ENCODE assay signal across 17 cellular contexts in the genomic region with DNA sequence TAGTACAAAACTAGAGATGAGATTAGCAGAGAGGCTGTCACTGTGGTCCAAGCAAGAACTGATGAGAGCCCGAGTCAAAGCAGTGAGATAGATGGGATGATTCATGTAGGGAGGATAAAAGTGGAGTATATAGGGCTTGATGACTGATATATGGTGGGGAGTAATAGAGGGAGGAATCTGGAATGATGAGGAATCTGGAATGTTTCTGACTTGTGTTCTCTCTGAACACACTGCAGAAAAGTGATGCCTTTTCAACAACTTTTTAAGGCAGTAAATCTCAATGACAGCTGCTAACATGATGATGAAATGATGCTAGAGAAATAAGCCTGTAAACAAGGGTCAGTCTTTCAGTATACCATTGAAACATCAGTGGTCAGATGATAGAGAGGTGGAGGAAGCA.
DNase-seq lines count a peak whose midpoint lies in the region; ATAC-seq, FAIRE-seq and TF ChIP-seq lines count a peak whose summit lies in the region.
"Had no signal": no experiment of that assay in that cellular context is flagged by ENCODE, and none has a peak within 500 bp of the region (broad histone marks: within the 10 kb centered on the region; RNA-seq: fewer than 3 reads in every experiment).

No MANE protein-coding gene starts in this region.

- H3K4me1 ChIP-seq in HepG2 (ENCODE audit: insufficient read depth, low read length) (peaks cover 10% of the 10 kb centered on the region), right lobe of liver (no peaks in the 10 kb centered on the region), foreskin keratinocyte (no peaks in the 10 kb centered on the region)
- H3K4me1 ChIP-seq: BLaER1 had no signal

- H3K4me2 ChIP-seq in HepG2 (ENCODE audit: low read depth, low read length): no peak overlapping the region
- H3K4me2 ChIP-seq: BLaER1 had no signal

- in situ Hi-C loops in HepG2 (cut with HindIII; ENCODE audit: extremely low pct_ligation_motif_present, low pct_unique_long_range_greater_than_20kb): no loop called here

- WGBS in HepG2 (ENCODE audit: low lambda C conversion rate): 54% methylated on average over 1 of the region's 1 CpG
- 89% methylated on average over 1 of the region's 1 CpG for WGBS in right lobe of liver (ENCODE audit: insufficient coverage, low coverage, low lambda C conversion rate, missing lambda C conversion rate)

- H3K27ac ChIP-seq in HepG2 (ENCODE audit: extremely low read length, insufficient read depth, low read length) (no peak overlapping the region), right lobe of liver (no peak overlapping the region), foreskin keratinocyte (no peak overlapping the region), caudate nucleus (ENCODE audit: low read depth, low read length) (no peak overlapping the region), coronary artery (no peak overlapping the region)
- H3K27ac ChIP-seq: 22Rv1, BLaER1 had no signal

- TF ChIP-seq POLR2A in HepG2 (IDR thresholded peaks at IDR 0.05; ENCODE audit: insufficient read depth in 1 of 2, low read depth in 2 of 2, low read length in 2 of 2) (no peak), right lobe of liver (IDR thresholded peaks at IDR 0.05) (no peak)

- H3K79me2 ChIP-seq in HepG2 (ENCODE audit: insufficient read depth, low read length): no peaks in the 10 kb centered on the region

- no peak for TF ChIP-seq RAD21 in HepG2 (CRISPR knock-in tag; IDR thresholded peaks at IDR 0.05)

- intact Hi-C loops in HepG2 (cut with micrococcal nuclease; ENCODE audit: unreplicated experiment) (no loop called here), right lobe of liver (cut with DNase I) (no loop called here)

- TF ChIP-seq EP300 in HepG2 (IDR thresholded peaks at IDR 0.05; ENCODE audit: low read depth in 2 of 2, low read length in 2 of 2): no peak
- no peak for TF ChIP-seq EP300 in HepG2 (CRISPR knock-in tag; IDR thresholded peaks at IDR 0.05; ENCODE audit: borderline replicate concordance)

- BruUV-seq in HepG2 (replicated peaks; lab: Mats Ljungman, UMichigan): no TSS peak

- no peak overlapping the region for H3K9ac ChIP-seq in HepG2 (ENCODE audit: insufficient read depth, low read depth, low read length)
- H3K9ac ChIP-seq: BLaER1 had no signal

- H2AFZ ChIP-seq in HepG2 (ENCODE audit: low read length): no peak overlapping the region

- H3K36me3 ChIP-seq in HepG2 (replicated peaks in 1 of 2; ENCODE audit: control insufficient read depth in 1 of 2, insufficient read depth in 2 of 2, low read length in 2 of 2) (no peaks in the 10 kb centered on the region), right lobe of liver (no peaks in the 10 kb centered on the region)
- H3K36me3 ChIP-seq: BLaER1, HAP-1 had no signal

- no peaks in the 10 kb centered on the region for H4K20me1 ChIP-seq in HepG2 (ENCODE audit: insufficient read depth, low read length)
- H4K20me1 ChIP-seq: BLaER1 had no signal

- TF ChIP-seq CTCF in HepG2 (CRISPR knock-in tag; IDR thresholded peaks at IDR 0.05) (no peak), right lobe of liver (IDR thresholded peaks at IDR 0.05) (no peak), foreskin keratinocyte (conservative IDR thresholded peaks at IDR 0.05) (no peak), coronary artery (IDR thresholded peaks at IDR 0.05) (no peak)

- ATAC-seq in HepG2 (no peak), right lobe of liver (no peak), foreskin keratinocyte (peak; percentile 68), GM18498 (IDR thresholded peaks at IDR 0.05; ENCODE audit: unreplicated experiment) (no peak)
- ATAC-seq: GM12878 had no signal

- DNase-seq in HepG2 (ENCODE audit: low spot score) (no peak), right lobe of liver (no peak), amniotic epithelial cell (ENCODE audit: low read depth) (peak; percentile 45), foreskin keratinocyte (peak in 1 of 2 donors; percentile 39), caudate nucleus (lab: John Stamatoyannopoulos, UW) (no peak), coronary artery (ENCODE audit: low spot score) (no peak)
- DNase-seq: AML-193; CD8-positive, alpha-beta memory T cell; DMS53; IMR-90; KG1 had no signal

- CTCF ChIA-PET in HepG2 (lab: Yijun Ruan, JAX; ENCODE audit: low intra/inter-chr PET ratio, low total read pairs): no interaction called here

- H3K4me3 ChIP-seq in HepG2 (replicated peaks in 1 of 3; ENCODE audit: insufficient read depth in 1 of 3, low read depth in 2 of 3, low read length in 3 of 3): no peak overlapping the region
- H3K4me3 ChIP-seq in right lobe of liver: no peak overlapping the region
- no peak overlapping the region for H3K4me3 ChIP-seq in coronary artery
- H3K4me3 ChIP-seq: BLaER1, GM12878, HAP-1 had no signal

- POLR2A ChIA-PET in HepG2 (lab: Yijun Ruan, JAX): no interaction called here

- peaks cover 0 to 11% of the 10 kb centered on the region in 2 experiments; a peak in 3 of 5 replicates for H3K27me3 ChIP-seq in HepG2 (ENCODE audit: control insufficient read depth in 1 of 2, insufficient read depth in 2 of 2, low read length in 2 of 2)
- H3K27me3 ChIP-seq in right lobe of liver: no peaks in the 10 kb centered on the region
- no peaks in the 10 kb centered on the region for H3K27me3 ChIP-seq in foreskin keratinocyte
- H3K27me3 ChIP-seq: BLaER1 had no signal

- FAIRE-seq in HepG2 (lab: Jason Lieb, UNC): no peak
- FAIRE-seq: GM12878, H1 had no signal

- H3K9me3 ChIP-seq in HepG2 (ENCODE audit: low read length) (no peaks in the 10 kb centered on the region), right lobe of liver (no peaks in the 10 kb centered on the region)
- H3K9me3 ChIP-seq: BLaER1, HAP-1 had no signal

TF ChIP-seq in HepG2, 621 proteins besides CTCF, POLR2A, EP300 and RAD21:
- TF ChIP-seq CREB1 (IDR thresholded peaks at IDR 0.05): 0 out of 2 replicates have a peak, but pooled peaks have one; percentile 1
- no peak for TF ChIP-seq CREB1 (CRISPR knock-in tag; IDR thresholded peaks at IDR 0.05)
- TF ChIP-seq ZNF674 (CRISPR knock-in tag; IDR thresholded peaks at IDR 0.05; ENCODE audit: low read depth): no peak
- no peak for TF ChIP-seq TAF1 (CRISPR knock-in tag; IDR thresholded peaks at IDR 0.05)
TF ChIP-seq in HepG2: peak in this region for 1.
